In genomic region chr7:53466396-53466795, GRCh38 we compare ENCODE assay signal across 29 cellular contexts.
"Had no signal": no experiment of that assay in that cellular context is flagged by ENCODE, and none has a peak within 500 bp of the region (broad histone marks: within the 10 kb centered on the region; RNA-seq: fewer than 3 reads in every experiment).

No MANE protein-coding gene starts in this region.

- H3K27ac ChIP-seq: ascending aorta, body of pancreas, SK-N-MC had no signal

- FAIRE-seq: bronchial epithelial cell, colon had no signal

- H3K27me3 ChIP-seq: ascending aorta, body of pancreas had no signal

- H3K4me3 ChIP-seq: ascending aorta, body of pancreas, SK-N-MC had no signal

- H3K36me3 ChIP-seq: ascending aorta had no signal

- H3K9me3 ChIP-seq: ascending aorta, body of pancreas had no signal

- H3K4me1 ChIP-seq: ascending aorta, body of pancreas had no signal

- ATAC-seq: activated CD8-positive, alpha-beta T cell treated with anti-CD3 and anti-CD28 coated beads, Interleukin-2, amount 10 ng/mL, durations not matched to agents 7 days and 5 days; activated naive CD4-positive, alpha-beta T cell treated with anti-CD3 and anti-CD28 coated beads, Interleukin-2, amount 50 U/mL, for 72 hours; activated naive CD8-positive, alpha-beta T cell treated with anti-CD3 and anti-CD28 coated beads, Interleukin-2, amount 50 U/mL, for 24 hours; body of pancreas; Panc1; Right ventricle myocardium inferior had no signal

- DNase-seq: activated CD4-positive, alpha-beta T cell treated with anti-CD3 and anti-CD28 coated beads for 48 hours; activated CD4-positive, alpha-beta T cell treated with anti-CD3 and anti-CD28 coated beads, Interleukin-2, amount 50 U/mL, for 4 hours; activated CD4-positive, CD25-positive, alpha-beta regulatory T cell treated with anti-CD3 and anti-CD28 coated beads, Interleukin-2, amount 50 U/mL, for 72 hours; activated CD8-positive, alpha-beta T cell treated with anti-CD3 and anti-CD28 coated beads, Interleukin-2, amount 10 ng/mL, durations not matched to agents 7 days and 5 days; activated effector memory CD4-positive, alpha-beta T cell treated with anti-CD3 and anti-CD28 coated beads, Interleukin-2, amount 50 U/mL, for 16 hours; activated naive CD4-positive, alpha-beta T cell treated with Interleukin-2 at 50 U/mL for 16 hours; activated naive CD8-positive, alpha-beta T cell treated with anti-CD3 and anti-CD28 coated beads, Interleukin-2, amount 50 U/mL, for 24 hours; activated T-cell treated with anti-CD3 and anti-CD28 coated beads, Interleukin-2, amount 50 U/mL, for 24 hours; amniotic stem cell; body of pancreas; Kasumi-1; KBM-7; NCI-H1105 treated with DMSO at 0.1 percent for 48 hours; NCI-H146; NCI-H187 treated with DMSO at 0.1 percent for 48 hours; NCI-H2081 treated with DMSO at 0.1 percent for 48 hours; NCI-H226; NCI-H774; NK-92 treated with Interleukin-12 subunit alpha and Interleukin-12 subunit beta, amount 100 ng/mL, for 24 hours; OCI-M1; RPMI8226; T-helper 1 cell had no signal
